ENCODE assay signal across 21 cellular contexts in genomic region chr4:55035892-55036291, GRCh38.
DNase-seq lines count a peak whose midpoint lies in the region; ATAC-seq, FAIRE-seq and TF ChIP-seq lines count a peak whose summit lies in the region.
"Had no signal": no experiment of that assay in that cellular context is flagged by ENCODE, and none has a peak within 500 bp of the region (broad histone marks: within the 10 kb centered on the region; RNA-seq: fewer than 3 reads in every experiment).

No MANE protein-coding gene starts in this region.

- no peaks in the 10 kb centered on the region for H3K9me3 ChIP-seq in esophagus muscularis mucosa
- H3K9me3 ChIP-seq: BE2C had no signal

- H3K79me2 ChIP-seq in GM23338 (replicated peaks; ENCODE audit: insufficient read depth) = no peaks in the 10 kb centered on the region

- H3K4me1 Mint-ChIP-seq in GM23338 = peaks cover 4% of the 10 kb centered on the region; the same call in 2 of the 3 replicates
- peaks cover 42% of the 10 kb centered on the region for H3K4me1 Mint-ChIP-seq in mesothelial cell of epicardium
- H3K4me1 Mint-ChIP-seq in activated naive CD4-positive, alpha-beta T cell treated with anti-CD3 and anti-CD28 coated beads, Interleukin-2, amount 10 ng/mL, durations not matched to agents 7 days and 5 days = no peaks in the 10 kb centered on the region
- H3K4me1 Mint-ChIP-seq: CD4-positive, CD25-positive, alpha-beta regulatory T cell; CD8-positive, alpha-beta memory T cell had no signal

- H3K27ac Mint-ChIP-seq in GM23338 (no peak overlapping the region), mesothelial cell of epicardium (peak overlapping the region; percentile 91)
- H3K27ac Mint-ChIP-seq in activated naive CD4-positive, alpha-beta T cell treated with anti-CD3 and anti-CD28 coated beads, Interleukin-2, amount 10 ng/mL, durations not matched to agents 7 days and 5 days = no peak overlapping the region
- H3K27ac Mint-ChIP-seq: CD4-positive, CD25-positive, alpha-beta regulatory T cell; CD8-positive, alpha-beta memory T cell; H9 had no signal

- no peaks in the 10 kb centered on the region for H4K20me1 ChIP-seq in GM23338 (replicated peaks; ENCODE audit: insufficient read depth)

- H3F3A ChIP-seq in GM23338 (replicated peaks; ENCODE audit: low read depth) = no peaks in the 10 kb centered on the region

- H3K36me3 Mint-ChIP-seq in GM23338 (ENCODE audit: low read depth) (peaks cover 11% of the 10 kb centered on the region), mesothelial cell of epicardium (peaks cover 6% of the 10 kb centered on the region)
- no peaks in the 10 kb centered on the region for H3K36me3 Mint-ChIP-seq in activated naive CD4-positive, alpha-beta T cell treated with anti-CD3 and anti-CD28 coated beads, Interleukin-2, amount 10 ng/mL, durations not matched to agents 7 days and 5 days
- H3K36me3 Mint-ChIP-seq: CD4-positive, CD25-positive, alpha-beta regulatory T cell had no signal

- H3K4me3 ChIP-seq in GM23338 (no peak overlapping the region), esophagus muscularis mucosa (no peak overlapping the region)
- H3K4me3 ChIP-seq: GM12878 had no signal

- H3K27me3 ChIP-seq in GM23338 (ENCODE audit: insufficient read depth) = no peaks in the 10 kb centered on the region
- H3K27me3 ChIP-seq in esophagus muscularis mucosa = no peaks in the 10 kb centered on the region
- H3K27me3 ChIP-seq: BE2C had no signal

- FAIRE-seq in RCC 7860 (lab: Jason Lieb, UNC) = no peak
- FAIRE-seq: GM12878, H1, HepG2 had no signal

- no peak overlapping the region for H3K4me2 ChIP-seq in GM23338

- H3K36me3 ChIP-seq in GM23338 (ENCODE audit: insufficient read depth) = no peaks in the 10 kb centered on the region
- H3K36me3 ChIP-seq in esophagus muscularis mucosa = no peaks in the 10 kb centered on the region
- H3K36me3 ChIP-seq: BE2C had no signal

- 0 out of 2 replicates have a peak, but pooled peaks cover 4% of the 10 kb centered on the region for H3K9me2 ChIP-seq in GM23338 (ENCODE audit: insufficient read depth)

- TF ChIP-seq CTCF in GM23338 (conservative IDR thresholded peaks at IDR 0.05; ENCODE audit: low read depth in 2 of 2) (no peak), RWPE1 (conservative IDR thresholded peaks at IDR 0.05; ENCODE audit: low read depth) (no peak), esophagus muscularis mucosa (IDR thresholded peaks at IDR 0.05) (no peak), mesothelial cell of epicardium (IDR thresholded peaks at IDR 0.05; ENCODE audit: unreplicated experiment) (no peak)

- DNase-seq in GM23338 (ENCODE audit: low spot score) = no peak
- no peak for DNase-seq in RWPE1 (ENCODE audit: low spot score)
- no peak for DNase-seq in esophagus muscularis mucosa (ENCODE audit: extremely low spot score)
- no peak for DNase-seq in mesothelial cell of epicardium (ENCODE audit: low spot score in 2 of 2, unreplicated experiment in 2 of 2)
- DNase-seq in hepatic stellate cell (ENCODE audit: low spot score) = no peak
- DNase-seq in activated naive CD4-positive, alpha-beta T cell treated with anti-CD3 and anti-CD28 coated beads, Interleukin-2, amount 10 ng/mL, durations not matched to agents 7 days and 5 days = no peak
- DNase-seq in RCC 7860 (ENCODE audit: low spot score) = no peak
- no peak for DNase-seq in NOMO-1 (lab: John Stamatoyannopoulos, UW; ENCODE audit: unreplicated experiment in 2 of 2)
- DNase-seq: BE2C; C1 segment of cervical spinal cord; CD4-positive, CD25-positive, alpha-beta regulatory T cell; CD8-positive, alpha-beta memory T cell; COR-L47; DMS 273 treated with DMSO at 0.1 percent for 48 hours; DMS53; DND-41; EL had no signal

- TF ChIP-seq EP300 in esophagus muscularis mucosa (IDR thresholded peaks at IDR 0.05) = no peak

- POLR2A ChIA-PET in RWPE1 (lab: Yijun Ruan, JAX; ENCODE audit: low non-redundant PET) = no interaction called here

- H3K9me3 Mint-ChIP-seq in GM23338 (peaks cover 13% of the 10 kb centered on the region), mesothelial cell of epicardium (peaks cover 7% of the 10 kb centered on the region)
- H3K9me3 Mint-ChIP-seq in activated naive CD4-positive, alpha-beta T cell treated with anti-CD3 and anti-CD28 coated beads, Interleukin-2, amount 10 ng/mL, durations not matched to agents 7 days and 5 days = no peaks in the 10 kb centered on the region

- H3K4me1 ChIP-seq in GM23338 (ENCODE audit: insufficient read depth) = no peaks in the 10 kb centered on the region; the same call in 1 of the 2 replicates
- H3K4me1 ChIP-seq in esophagus muscularis mucosa = peaks cover 43 to 91% (median 80%) of the 10 kb centered on the region in 4 donors
- H3K4me1 ChIP-seq: BE2C had no signal

- H3K4me3 Mint-ChIP-seq in GM23338 (no peak overlapping the region), mesothelial cell of epicardium (no peak overlapping the region)
- H3K4me3 Mint-ChIP-seq in activated naive CD4-positive, alpha-beta T cell treated with anti-CD3 and anti-CD28 coated beads, Interleukin-2, amount 10 ng/mL, durations not matched to agents 7 days and 5 days = no peak overlapping the region
- H3K4me3 Mint-ChIP-seq: CD4-positive, CD25-positive, alpha-beta regulatory T cell; CD8-positive, alpha-beta memory T cell; H9 had no signal

- no peak for TF ChIP-seq POLR2A in esophagus muscularis mucosa (IDR thresholded peaks at IDR 0.05; ENCODE audit: low read depth)

- 43% methylated on average over 1 of the region's 1 CpG for WGBS in esophagus muscularis mucosa

- intact Hi-C loops in esophagus muscularis mucosa (cut with DNase I) = no loop called here

- no peak overlapping the region for H3K27ac ChIP-seq in GM23338 (ENCODE audit: low read depth)
- peak overlapping the region; percentile 71 for H3K27ac ChIP-seq in RWPE1
- H3K27ac ChIP-seq in esophagus muscularis mucosa (replicated peaks in 1 of 4) = peak overlapping the region in 3 of 4 donors; percentile 40 to 84 (median 82)

- H3K27me3 Mint-ChIP-seq in GM23338 (ENCODE audit: insufficient read depth, low read depth, poor library complexity) (no peaks in the 10 kb centered on the region), mesothelial cell of epicardium (ENCODE audit: low read depth) (no peaks in the 10 kb centered on the region)
- H3K27me3 Mint-ChIP-seq in activated naive CD4-positive, alpha-beta T cell treated with anti-CD3 and anti-CD28 coated beads, Interleukin-2, amount 10 ng/mL, durations not matched to agents 7 days and 5 days = peaks cover 3% of the 10 kb centered on the region
- H3K27me3 Mint-ChIP-seq: CD4-positive, CD25-positive, alpha-beta regulatory T cell had no signal

- peak overlapping the region; percentile 87; the same call in 1 of the 2 replicates for H2AFZ ChIP-seq in GM23338

- no peak for ATAC-seq in GM23338
- ATAC-seq: GM12878, HepG2 had no signal

- CTCF ChIA-PET in RWPE1 (lab: Yijun Ruan, JAX) = interaction anchor here (0.6 kb wide), 1 partner anchor 397 kb away, joined by 4 read pairs; no protein-coding TSS in a partner anchor
- CTCF ChIA-PET in activated naive CD4-positive, alpha-beta T cell treated with anti-CD3 and anti-CD28 coated beads, Interleukin-2, amount 10 ng/mL, durations not matched to agents 7 days and 5 days (lab: Charles Lee) = no interaction called here

TF ChIP-seq in GM23338, 12 proteins besides CTCF, POLR2A, EP300 and RAD21:
- TF ChIP-seq ZNF114 (CRISPR knock-in tag; IDR thresholded peaks at IDR 0.05) = no peak
- no peak for TF ChIP-seq STAT1 (IDR thresholded peaks at IDR 0.05; ENCODE audit: unreplicated experiment)
- TF ChIP-seq ETS1 (IDR thresholded peaks at IDR 0.05) = no peak
- no peak for TF ChIP-seq JUNB (IDR thresholded peaks at IDR 0.05; ENCODE audit: unreplicated experiment)
- TF ChIP-seq NANOG (IDR thresholded peaks at IDR 0.05; ENCODE audit: borderline replicate concordance) = no peak
- TF ChIP-seq EZH2 (IDR thresholded peaks at IDR 0.05; ENCODE audit: low read depth, unreplicated experiment) = no peak
